In the genomic region with DNA sequence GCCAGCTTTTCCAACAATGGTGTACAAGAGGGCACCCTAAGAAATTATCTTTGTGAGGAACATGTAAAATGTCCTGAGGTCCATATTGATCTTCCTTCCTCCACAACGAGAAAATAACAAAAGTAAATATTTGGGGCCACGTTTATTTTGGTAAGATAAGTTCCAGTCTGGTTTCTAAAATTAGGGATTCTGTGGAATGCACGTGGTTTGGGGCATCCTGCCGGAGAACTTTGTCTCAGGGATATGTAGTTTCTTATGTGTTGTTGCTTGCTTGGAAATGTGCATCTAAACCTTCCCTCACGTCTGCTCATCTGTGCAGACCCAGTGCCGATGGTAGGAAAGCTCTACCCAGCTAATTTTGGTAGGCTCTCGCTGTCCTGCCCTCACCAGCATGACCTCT, we compare ENCODE assay signal across 15 cellular contexts.
DNase-seq lines count a peak whose midpoint lies in the region; ATAC-seq and TF ChIP-seq lines count a peak whose summit lies in the region.
"Had no signal": no experiment of that assay in that cellular context is flagged by ENCODE, and none has a peak within 500 bp of the region (broad histone marks: within the 10 kb centered on the region; RNA-seq: fewer than 3 reads in every experiment).

No MANE protein-coding gene starts in this region.

- DNase-seq in AG10803 (ENCODE audit: low read depth) (peak; percentile 51), ascending aorta (ENCODE audit: low spot score in 2 of 2) (no peak), Kasumi-1 (lab: John Stamatoyannopoulos, UW) (no peak), T-cell (no peak), NCI-H226 (no peak)
- no peak for DNase-seq in activated CD4-positive, alpha-beta T cell treated with anti-CD3 and anti-CD28 coated beads, Interleukin-2, amount 50 U/mL, for 48 hours
- DNase-seq: effector memory CD8-positive, alpha-beta T cell; GDM1; mammary epithelial cell; NCI-H146; NCI-H510A treated with DMSO at 0.1 percent for 48 hours had no signal

- POLR2A ChIA-PET in T-cell (lab: Charles Lee) = no interaction called here

- peaks cover 8 to 52% of the 10 kb centered on the region in 2 donors for H3K4me1 ChIP-seq in ascending aorta
- H3K4me1 ChIP-seq in rectal smooth muscle tissue (ENCODE audit: control insufficient read depth, insufficient read depth, low read length) = peaks cover 15% of the 10 kb centered on the region

- H3K4me1 Mint-ChIP-seq in T-cell = peaks cover 0 to 2% (median 0%) of the 10 kb centered on the region in 3 donors

- H3K4me3 Mint-ChIP-seq in T-cell = no peak overlapping the region
- H3K4me3 Mint-ChIP-seq: effector memory CD8-positive, alpha-beta T cell had no signal

- H3K36me3 Mint-ChIP-seq in T-cell = no peaks in the 10 kb centered on the region

- H3K9ac ChIP-seq in rectal smooth muscle tissue (ENCODE audit: low read length) = no peak overlapping the region
- H3K9ac ChIP-seq: KMS-11 had no signal

- no peak for ATAC-seq in T-cell (replicated peaks in 1 of 4)
- ATAC-seq: effector memory CD8-positive, alpha-beta T cell had no signal

- peaks cover 0 to 5% of the 10 kb centered on the region in 2 donors for H3K9me3 ChIP-seq in ascending aorta

- H3K27ac ChIP-seq in ascending aorta = peak overlapping the region; percentile 74 to 82
- H3K27ac ChIP-seq in layer of hippocampus (ENCODE audit: low read depth, low read length) = peak overlapping the region; percentile 44
- H3K27ac ChIP-seq in rectal smooth muscle tissue (ENCODE audit: low read depth, low read length) = no peak overlapping the region
- H3K27ac ChIP-seq: HL-60, KMS-11 had no signal

- TF ChIP-seq CTCF in AG10803 (conservative IDR thresholded peaks at IDR 0.05; ENCODE audit: low read length) = no peak
- TF ChIP-seq CTCF in ascending aorta (IDR thresholded peaks at IDR 0.05) = no peak

- no peaks in the 10 kb centered on the region for H3K27me3 ChIP-seq in ascending aorta
- H3K27me3 ChIP-seq in layer of hippocampus (ENCODE audit: control insufficient read depth, insufficient read depth, low read length) = no peaks in the 10 kb centered on the region
- H3K27me3 ChIP-seq in rectal smooth muscle tissue (ENCODE audit: control insufficient read depth, insufficient read depth, low read length) = no peaks in the 10 kb centered on the region

- peaks cover 0 to 7% (median 0%) of the 10 kb centered on the region in 3 donors for H3K9me3 Mint-ChIP-seq in T-cell
- H3K9me3 Mint-ChIP-seq: effector memory CD8-positive, alpha-beta T cell had no signal

- H3K36me3 ChIP-seq in ascending aorta (no peaks in the 10 kb centered on the region), rectal smooth muscle tissue (ENCODE audit: control insufficient read depth, insufficient read depth, low read length) (no peaks in the 10 kb centered on the region)

- intact Hi-C loops in ascending aorta (cut with DNase I) = loop anchor here (5.0 kb wide), 1 partner anchor 38 kb away; no protein-coding TSS in a partner anchor

- H3K27me3 Mint-ChIP-seq in T-cell = no peaks in the 10 kb centered on the region

- CTCF ChIA-PET in T-cell (lab: Charles Lee) = no interaction called here

- H3K27ac Mint-ChIP-seq in T-cell = no peak overlapping the region
- H3K27ac Mint-ChIP-seq: effector memory CD8-positive, alpha-beta T cell had no signal

- H3K4me3 ChIP-seq in AG10803 (ENCODE audit: low read length) (no peak overlapping the region), ascending aorta (no peak overlapping the region), rectal smooth muscle tissue (ENCODE audit: low read length) (peak overlapping the region; percentile 20)
